17 cellular contexts compared by ENCODE assay signal in genomic region chr1:202642212-202642611, GRCh38.
A peak's percentile ranks its signal among the peaks of the same experiment; 100 is the strongest.
DNase-seq lines count a peak whose midpoint lies in the region; ATAC-seq and TF ChIP-seq lines count a peak whose summit lies in the region.
"Had no signal": no experiment of that assay in that cellular context is flagged by ENCODE, and none has a peak within 500 bp of the region (broad histone marks: within the 10 kb centered on the region; RNA-seq: fewer than 3 reads in every experiment).

No MANE protein-coding gene starts in this region.

- H3K9ac ChIP-seq in mesendoderm (ENCODE audit: low read length), result no peak overlapping the region

- WGBS in mesendoderm (ENCODE audit: extremely low coverage, insufficient coverage, low lambda C conversion rate), result no CpG with 5 or more reads among the region's 20 CpGs

- no peak overlapping the region for H4K8ac ChIP-seq in mesendoderm (ENCODE audit: low read depth, low read length)

- H3K36me3 ChIP-seq in A673 (ENCODE audit: insufficient read depth, low read length, poor library complexity, severe bottlenecking) (no peaks in the 10 kb centered on the region), H7 (replicated peaks; ENCODE audit: control insufficient read depth, insufficient read depth, low read length) (no peaks in the 10 kb centered on the region), mesendoderm (ENCODE audit: control insufficient read depth, insufficient read depth, low read length) (no peaks in the 10 kb centered on the region)

- no peaks in the 10 kb centered on the region for H3K79me1 ChIP-seq in mesendoderm (ENCODE audit: low read length)

- peak overlapping the region; percentile 64 for H3K56ac ChIP-seq in mesendoderm (ENCODE audit: low read length)

- no peak for TF ChIP-seq CTCF in A673 (conservative IDR thresholded peaks at IDR 0.05; ENCODE audit: low read depth, low read length)
- TF ChIP-seq CTCF in dorsolateral prefrontal cortex (IDR thresholded peaks at IDR 0.05 in 54 of 56, conservative IDR thresholded peaks at IDR 0.05 in 2 of 56; ENCODE audit: low read depth in 1 of 56, partially characterized antibody in 56 of 56), result no peak

- H3K4me1 ChIP-seq in A673 (ENCODE audit: insufficient read depth, low read length, poor library complexity, severe bottlenecking) (no peaks in the 10 kb centered on the region), mesendoderm (ENCODE audit: control insufficient read depth, low read depth, low read length) (peaks cover 3% of the 10 kb centered on the region)

- H3K4ac ChIP-seq in mesendoderm (ENCODE audit: low read depth, low read length), result no peak overlapping the region

- H3K27me3 ChIP-seq in A673 (replicated peaks; ENCODE audit: insufficient read depth, low read depth, low read length, poor library complexity) (peaks cover 44% of the 10 kb centered on the region), H7 (ENCODE audit: control insufficient read depth, insufficient read depth, low read length) (peaks cover 27% of the 10 kb centered on the region), dorsolateral prefrontal cortex (peaks cover 0 to 56% (median 11%) of the 10 kb centered on the region in 45 donors), mesendoderm (ENCODE audit: insufficient read depth, low read length, poor library complexity) (no peaks in the 10 kb centered on the region)

- no peak for ATAC-seq in GM21529 (IDR thresholded peaks at IDR 0.05; ENCODE audit: unreplicated experiment)

- H3K27ac ChIP-seq in A673 (ENCODE audit: low read depth, low read length, poor library complexity, severe bottlenecking) (no peak overlapping the region), dorsolateral prefrontal cortex (peak overlapping the region in 1 of 59 donors; percentile 76), mesendoderm (ENCODE audit: low read depth, low read length) (no peak overlapping the region)
- H3K27ac ChIP-seq: PC-9 had no signal

- no peak overlapping the region for H2BK5ac ChIP-seq in mesendoderm (ENCODE audit: low read length)

- H2BK120ac ChIP-seq in mesendoderm (ENCODE audit: low read depth, low read length), result no peak overlapping the region

- H4K5ac ChIP-seq in mesendoderm (ENCODE audit: low read length), result no peak overlapping the region

- no peak overlapping the region for H3K18ac ChIP-seq in mesendoderm (ENCODE audit: low read length)

- peak overlapping the region; percentile 74 for H3K4me2 ChIP-seq in mesendoderm (ENCODE audit: low read length)
- H3K4me2 ChIP-seq: PC-9 had no signal

- no peaks in the 10 kb centered on the region for H3K79me2 ChIP-seq in mesendoderm (ENCODE audit: control insufficient read depth, insufficient read depth, low read length)

- peak overlapping the region; percentile 38 for H3K4me3 ChIP-seq in A673 (ENCODE audit: low read depth, low read length, poor library complexity, severe bottlenecking)
- peak overlapping the region; percentile 76 for H3K4me3 ChIP-seq in H7 (ENCODE audit: insufficient read depth, low read depth, low read length)
- H3K4me3 ChIP-seq in dorsolateral prefrontal cortex, result peak overlapping the region in 44 of 59 donors; percentile 12 to 71 (median 52)
- H3K4me3 ChIP-seq in mesendoderm (ENCODE audit: low read length), result no peak overlapping the region
- H3K4me3 ChIP-seq: PC-9 had no signal

- no peaks in the 10 kb centered on the region for H3K9me3 ChIP-seq in A673 (ENCODE audit: low read depth, low read length, poor library complexity, severe bottlenecking)

- no peak overlapping the region for H2AK5ac ChIP-seq in mesendoderm (ENCODE audit: low read length)

- no peak for TF ChIP-seq POLR2A in erythroblast (IDR thresholded peaks at IDR 0.05; ENCODE audit: low read length)

- no peak overlapping the region for H2BK15ac ChIP-seq in mesendoderm (replicated peaks; ENCODE audit: low read depth)

- intact Hi-C loops in A673 (cut with micrococcal nuclease; ENCODE audit: unreplicated experiment) (no loop called here), dorsolateral prefrontal cortex (cut with DNase I) (no loop called here)

- no TSS peak for BruUV-seq in A673 (replicated peaks; lab: Mats Ljungman, UMichigan)

- CTCF ChIA-PET in A673 (lab: Charles Lee), result no interaction called here

- H3K23ac ChIP-seq in mesendoderm (ENCODE audit: low read length), result peak overlapping the region; percentile 15

- POLR2A ChIA-PET in A673 (lab: Charles Lee; ENCODE audit: low non-redundant PET), result no interaction called here

- no peak for DNase-seq in A673 (ENCODE audit: low spot score)
- DNase-seq in H7, result no peak
- no peak for DNase-seq in dorsolateral prefrontal cortex
- DNase-seq in mesendoderm, result no peak
- DNase-seq in stimulated activated CD4-positive, alpha-beta T cell treated with anti-CD3 and anti-CD28 coated beads, Interleukin-2, amount 100 ng/mL, for 48 hours, result no peak
- DNase-seq in erythroblast (lab: John Stamatoyannopoulos, UW), result no peak
- DNase-seq in dermis blood vessel endothelial cell, result no peak
- DNase-seq: activated CD8-positive, alpha-beta memory T cell treated with anti-CD3 and anti-CD28 coated beads, Interleukin-2, amount 50 U/mL, for 48 hours; activated naive CD8-positive, alpha-beta T cell treated with anti-CD3 and anti-CD28 coated beads, Interleukin-2, amount 10 ng/mL, durations not matched to agents 7 days and 5 days; AML-193; DND-41; NCI-H2029; NCI-H526 treated with DMSO at 0.1 percent for 48 hours; PC-9; small intestine; SW 1271 had no signal
